In the genomic region with DNA sequence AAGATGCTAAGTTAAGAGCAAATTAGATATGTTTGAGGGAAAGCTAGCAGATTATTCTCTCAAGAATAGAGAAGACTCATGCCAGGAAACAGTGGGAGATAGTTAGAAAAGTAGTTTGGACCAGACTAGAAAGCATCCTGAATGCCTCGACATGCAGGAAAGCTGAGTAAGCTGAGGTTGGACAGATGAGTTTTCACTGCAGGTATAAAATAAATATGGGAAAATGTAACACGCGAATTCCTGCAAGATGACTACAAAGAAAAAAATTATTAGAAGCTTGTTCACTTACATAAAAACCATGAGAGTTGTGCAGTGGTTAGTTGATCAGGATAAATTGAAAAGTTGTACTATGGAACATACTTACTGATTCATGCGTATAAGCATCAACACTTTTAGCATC, we compare ENCODE assay signal across 18 cellular contexts.
DNase-seq lines count a peak whose midpoint lies in the region; ATAC-seq, FAIRE-seq and TF ChIP-seq lines count a peak whose summit lies in the region.
"Had no signal": no experiment of that assay in that cellular context is flagged by ENCODE, and none has a peak within 500 bp of the region (broad histone marks: within the 10 kb centered on the region; RNA-seq: fewer than 3 reads in every experiment).

No MANE protein-coding gene starts in this region.

- H4K20me1 ChIP-seq in GM23248 (ENCODE audit: insufficient read depth), result no peaks in the 10 kb centered on the region
- H4K20me1 ChIP-seq in PC-3 (ENCODE audit: low read length), result no peaks in the 10 kb centered on the region

- H3K4me2 ChIP-seq in GM23248 (ENCODE audit: unreplicated experiment) (no peak overlapping the region), PC-3 (ENCODE audit: low read length) (no peak overlapping the region), mesenchymal stem cell (ENCODE audit: low read length, poor library complexity, severe bottlenecking) (peak overlapping the region; percentile 22)

- H3K36me3 Mint-ChIP-seq in activated naive CD4-positive, alpha-beta T cell treated with anti-CD3 and anti-CD28 coated beads, Interleukin-2, amount 50 U/mL, for 72 hours, result no peaks in the 10 kb centered on the region

- no peak overlapping the region for H3K18ac ChIP-seq in mesenchymal stem cell (ENCODE audit: low read depth in 1 of 2, low read length in 2 of 2)

- peak; percentile 3 for DNase-seq in GM23248
- peak; percentile 34 for DNase-seq in PC-3
- peak; percentile 17 for DNase-seq in choroid plexus epithelial cell (ENCODE audit: low read depth)
- DNase-seq in mesenchymal stem cell, result no peak
- no peak for DNase-seq in GM12891 (ENCODE audit: insufficient read length, low spot score)
- no peak for DNase-seq in activated naive CD4-positive, alpha-beta T cell treated with anti-CD3 and anti-CD28 coated beads, Interleukin-2, amount 50 U/mL, for 72 hours (ENCODE audit: low spot score in 2 of 2)
- no peak for DNase-seq in head of caudate nucleus
- no peak for DNase-seq in NOMO-1 (lab: John Stamatoyannopoulos, UW; ENCODE audit: unreplicated experiment in 2 of 2)
- DNase-seq: AML-193, Caco-2, DMS53, H7, NCI-H1436 treated with DMSO at 0.1 percent for 48 hours, NCI-H524 treated with DMSO at 0.1 percent for 48 hours, Peyer's patch, SJCRH30 had no signal

- no peak overlapping the region for H2BK12ac ChIP-seq in mesenchymal stem cell (ENCODE audit: low read length in 2 of 2)

- H3F3A ChIP-seq in GM23248 (ENCODE audit: insufficient read depth) (no peaks in the 10 kb centered on the region), PC-3 (ENCODE audit: low read length, unreplicated experiment) (no peaks in the 10 kb centered on the region)

- H3K4ac ChIP-seq in mesenchymal stem cell (ENCODE audit: low read depth in 1 of 2, low read length in 2 of 2), result no peak overlapping the region

- WGBS in GM23248 (ENCODE audit: low coverage in 1 of 2, low lambda C conversion rate in 2 of 2, missing lambda C conversion rate in 2 of 2), 2 experiments, result 66 to 78% methylated on average over 4 of the region's 4 CpGs
- WGBS in mesenchymal stem cell, result 75% methylated on average over 1 of the region's 4 CpGs

- H4K8ac ChIP-seq in mesenchymal stem cell (ENCODE audit: low read length), result no peak overlapping the region

- H3K9me3 ChIP-seq in GM23248 (ENCODE audit: low read depth) (no peaks in the 10 kb centered on the region), PC-3 (ENCODE audit: low read length) (no peaks in the 10 kb centered on the region), mesenchymal stem cell (ENCODE audit: control insufficient read depth, low read length) (no peaks in the 10 kb centered on the region)
- H3K9me3 ChIP-seq: Caco-2, Peyer's patch, SJCRH30 had no signal

- peaks cover 28% of the 10 kb centered on the region for H3K4me1 ChIP-seq in GM23248 (ENCODE audit: insufficient read depth)
- H3K4me1 ChIP-seq in PC-3 (ENCODE audit: insufficient read depth, low read length), result no peaks in the 10 kb centered on the region
- no peaks in the 10 kb centered on the region for H3K4me1 ChIP-seq in mesenchymal stem cell (ENCODE audit: control insufficient read depth, insufficient read depth, low read depth, low read length)
- H3K4me1 ChIP-seq: Peyer's patch had no signal

- no peak overlapping the region for H3K27ac ChIP-seq in GM23248
- no peak overlapping the region for H3K27ac ChIP-seq in PC-3 (ENCODE audit: low read length)
- H3K27ac ChIP-seq in mesenchymal stem cell (ENCODE audit: low read length, poor library complexity, severe bottlenecking), result no peak overlapping the region
- H3K27ac ChIP-seq: Peyer's patch, SJCRH30 had no signal

- H2AFZ ChIP-seq in GM23248, result peak overlapping the region; percentile 60
- H2AFZ ChIP-seq in PC-3 (ENCODE audit: low read length), result no peak overlapping the region
- no peak overlapping the region for H2AFZ ChIP-seq in mesenchymal stem cell (ENCODE audit: low read depth, low read length)

- no peak overlapping the region for H2BK15ac ChIP-seq in mesenchymal stem cell (ENCODE audit: low read depth, poor library complexity, severe bottlenecking)

- H3K27ac Mint-ChIP-seq in activated naive CD4-positive, alpha-beta T cell treated with anti-CD3 and anti-CD28 coated beads, Interleukin-2, amount 50 U/mL, for 72 hours, result no peak overlapping the region

- H3K79me1 ChIP-seq in mesenchymal stem cell (replicated peaks; ENCODE audit: low read length, poor library complexity, severe bottlenecking), result no peaks in the 10 kb centered on the region

- H3K36me3 ChIP-seq in GM23248 (ENCODE audit: low read depth) (no peaks in the 10 kb centered on the region), PC-3 (ENCODE audit: low read depth, low read length) (no peaks in the 10 kb centered on the region), mesenchymal stem cell (ENCODE audit: control insufficient read depth in 1 of 2, insufficient read depth in 2 of 2, low read depth in 1 of 2, low read length in 2 of 2) (no peaks in the 10 kb centered on the region)
- H3K36me3 ChIP-seq: Peyer's patch, SJCRH30 had no signal

- H3K79me2 ChIP-seq in GM23248 (ENCODE audit: insufficient read depth), result no peaks in the 10 kb centered on the region
- H3K79me2 ChIP-seq in PC-3 (ENCODE audit: low read length), result no peaks in the 10 kb centered on the region

- H3K9me3 Mint-ChIP-seq in activated naive CD4-positive, alpha-beta T cell treated with anti-CD3 and anti-CD28 coated beads, Interleukin-2, amount 50 U/mL, for 72 hours, result no peaks in the 10 kb centered on the region

- intact Hi-C loops in PC-3 (cut with micrococcal nuclease), result no loop called here
- intact Hi-C loops in head of caudate nucleus (cut with DNase I), result no loop called here

- H3K14ac ChIP-seq in mesenchymal stem cell (ENCODE audit: low read length in 2 of 2), result no peak overlapping the region

- H3K4me3 ChIP-seq in GM23248, result no peak overlapping the region
- H3K4me3 ChIP-seq in PC-3 (ENCODE audit: low read length), result no peak overlapping the region
- no peak overlapping the region for H3K4me3 ChIP-seq in choroid plexus epithelial cell (ENCODE audit: low read depth, low read length)
- no peak overlapping the region for H3K4me3 ChIP-seq in mesenchymal stem cell (ENCODE audit: insufficient read depth in 1 of 2, low read depth in 1 of 2, low read length in 2 of 2)
- H3K4me3 ChIP-seq: GM12878, Peyer's patch, SJCRH30 had no signal

- H2AK5ac ChIP-seq in mesenchymal stem cell (ENCODE audit: low read length, severe bottlenecking), result no peak overlapping the region

- H3K9ac ChIP-seq in GM23248 (no peak overlapping the region), PC-3 (ENCODE audit: low read length) (no peak overlapping the region), mesenchymal stem cell (ENCODE audit: low read length) (no peak overlapping the region)

- H3K9me2 ChIP-seq in GM23248 (ENCODE audit: insufficient read depth), result no peaks in the 10 kb centered on the region
- H3K9me2 ChIP-seq in PC-3 (replicated peaks; ENCODE audit: low read length), result no peaks in the 10 kb centered on the region

- CTCF ChIA-PET in PC-3 (lab: Charles Lee), result no interaction called here

- H2BK5ac ChIP-seq in mesenchymal stem cell (ENCODE audit: low read depth, low read length, poor library complexity, severe bottlenecking), result no peak overlapping the region

- in situ Hi-C loops in GM23248 (cut with MboI), result no loop called here

- TF ChIP-seq CTCF in PC-3 (conservative IDR thresholded peaks at IDR 0.05; ENCODE audit: low read depth, low read length) (no peak), choroid plexus epithelial cell (conservative IDR thresholded peaks at IDR 0.05; ENCODE audit: low read depth, low read length) (no peak)

- POLR2A ChIA-PET in PC-3 (lab: Charles Lee; ENCODE audit: unreplicated experiment), result no interaction called here

- no peak overlapping the region for H2BK120ac ChIP-seq in mesenchymal stem cell (ENCODE audit: low read depth, low read length)

- H4K91ac ChIP-seq in mesenchymal stem cell (ENCODE audit: low read length), result no peak overlapping the region

- TF ChIP-seq POLR2A in GM12891 (IDR thresholded peaks at IDR 0.05; ENCODE audit: low read depth, low read length), result no peak

- peak; percentile 38; the same call in 1 of the 2 replicates for ATAC-seq in PC-3
- ATAC-seq in activated naive CD4-positive, alpha-beta T cell treated with anti-CD3 and anti-CD28 coated beads, Interleukin-2, amount 50 U/mL, for 72 hours, result no peak
- ATAC-seq: GM12878 had no signal

- no TSS peak for BruUV-seq in PC-3 (replicated peaks; lab: Mats Ljungman, UMichigan)

- H3K27me3 ChIP-seq in GM23248 (replicated peaks; ENCODE audit: insufficient read depth) (no peaks in the 10 kb centered on the region), PC-3 (ENCODE audit: low read length) (no peaks in the 10 kb centered on the region), mesenchymal stem cell (ENCODE audit: control insufficient read depth in 1 of 2, insufficient read depth in 1 of 2, low read length in 2 of 2) (no peaks in the 10 kb centered on the region)
- H3K27me3 ChIP-seq: Peyer's patch, SJCRH30 had no signal

- no peak for FAIRE-seq in GM12891 (lab: Jason Lieb, UNC)
- FAIRE-seq: A204.1, GM12878 had no signal

- no peak overlapping the region for H3K23ac ChIP-seq in mesenchymal stem cell (ENCODE audit: low read length in 2 of 2)

TF ChIP-seq in GM12891, 5 proteins besides CTCF, POLR2A, EP300 and RAD21:
- TF ChIP-seq POU2F2 (IDR thresholded peaks at IDR 0.05; ENCODE audit: low read depth, low read length), result no peak
- no peak for TF ChIP-seq TAF1 (IDR thresholded peaks at IDR 0.05; ENCODE audit: low read depth, low read length)
- no peak for TF ChIP-seq PAX5 (IDR thresholded peaks at IDR 0.05; ENCODE audit: insufficient read depth, low read length, severe bottlenecking)
- TF ChIP-seq POLR2AphosphoS5 (IDR thresholded peaks at IDR 0.05; ENCODE audit: low read depth, low read length), result no peak
- TF ChIP-seq SPI1 (IDR thresholded peaks at IDR 0.05; ENCODE audit: low read depth, low read length), result no peak
TF ChIP-seq in GM12891: peak in this region for 0.

Comparison
In these comparisons a context has a peak if more than half of its experiments do, and no peak if none do; other contexts are left out.
1. DNase-seq: peak in GM23248 (single experiment), PC-3 (single experiment) and choroid plexus epithelial cell (single experiment); none in mesenchymal stem cell (single experiment), GM12891 (single experiment), activated naive CD4-positive, alpha-beta T cell treated with anti-CD3 and anti-CD28 coated beads, Interleukin-2, amount 50 U/mL, for 72 hours (0 of 2), head of caudate nucleus (0 of 42) and NOMO-1 (0 of 2).